Comparison of ENCODE assay signal across 8 cellular contexts in the genomic region with DNA sequence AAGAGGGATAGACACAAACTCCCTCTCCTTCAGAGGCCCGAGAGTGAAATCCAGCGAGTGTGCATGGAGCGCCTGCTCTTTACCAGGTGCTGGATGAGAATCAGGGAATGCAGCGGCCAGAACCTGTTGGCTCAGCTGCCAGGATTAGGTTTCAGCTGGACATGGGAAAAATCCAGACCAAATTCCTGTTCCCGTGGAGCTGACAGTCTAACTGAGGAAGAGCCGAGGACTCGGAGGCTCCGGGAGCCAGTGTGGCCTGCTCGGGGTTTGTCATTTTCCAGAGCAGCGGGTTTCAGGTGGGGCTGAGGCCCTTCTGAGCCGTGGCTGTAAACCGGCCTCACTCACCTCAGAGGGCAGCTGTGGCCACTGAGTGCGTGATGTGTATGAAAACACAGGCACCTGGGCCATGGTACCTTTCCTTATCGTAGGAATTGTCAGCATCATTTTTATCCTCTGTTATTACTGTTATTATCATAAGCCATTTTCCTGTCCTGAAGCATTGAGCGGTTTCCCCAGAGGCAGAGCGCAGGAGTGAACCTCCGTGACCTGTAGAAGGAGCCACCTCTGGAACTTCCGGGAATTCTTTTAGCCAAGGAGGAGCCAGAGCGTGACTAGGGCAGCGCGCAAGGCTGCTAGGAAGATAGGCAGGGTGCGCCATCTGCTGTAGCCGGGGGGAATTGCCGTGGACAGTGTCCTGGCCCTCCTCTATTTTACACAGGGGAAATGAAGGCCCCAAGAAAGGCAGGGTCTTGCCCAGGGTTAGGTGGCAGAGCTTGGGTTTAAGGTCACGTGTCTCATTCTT. TPM values are rescaled to one million over a fixed set of nuclear protein-coding genes. Genes with fewer than 3 reads are reported as not detected.
DNase-seq lines count a peak whose midpoint lies in the region; ATAC-seq, FAIRE-seq and TF ChIP-seq lines count a peak whose summit lies in the region.

No MANE protein-coding gene starts in this region.

- no peaks in the 10 kb centered on the region for H3K9me3 ChIP-seq in HepG2 (ENCODE audit: low read length)

- peak; percentile 95 for FAIRE-seq in HepG2 (lab: Jason Lieb, UNC)

- POLR2A ChIA-PET in activated CD4-positive, alpha-beta T cell treated with anti-CD3 and anti-CD28 coated beads, Interleukin-2, amount 10 ng/mL, durations not matched to agents 7 days and 5 days (lab: Charles Lee): interaction anchor here (0.7 kb wide), 1 partner anchor 8 kb away, joined by 5 read pairs; no protein-coding TSS in a partner anchor
- POLR2A ChIA-PET in HepG2 (lab: Yijun Ruan, JAX): interaction anchor here (0.7 to 1.7 kb wide), 9 partner anchors 11 to 225 kb away, joined by 3 to 8 read pairs (median 4); a partner anchor contains a TSS

- intact Hi-C loops in HepG2 (cut with micrococcal nuclease; ENCODE audit: unreplicated experiment): loop anchor here (1.0 to 5.0 kb wide), 5 partner anchors 33 to 217 kb away; a partner anchor contains a TSS

- peak; percentile 100 for TF ChIP-seq CTCF in HepG2 (CRISPR knock-in tag; IDR thresholded peaks at IDR 0.05)

- H3K4me3 Mint-ChIP-seq in activated CD4-positive, alpha-beta T cell treated with anti-CD3 and anti-CD28 coated beads, Interleukin-2, amount 10 ng/mL, durations not matched to agents 7 days and 5 days: peak overlapping the region; percentile 22

- peaks cover 10% of the 10 kb centered on the region for H3K36me3 Mint-ChIP-seq in activated CD4-positive, alpha-beta T cell treated with anti-CD3 and anti-CD28 coated beads, Interleukin-2, amount 10 ng/mL, durations not matched to agents 7 days and 5 days (ENCODE audit: low read depth)

- peaks cover 16% of the 10 kb centered on the region for H3K4me1 ChIP-seq in HepG2 (ENCODE audit: insufficient read depth, low read length)

- peak; percentile 77 to 78 for TF ChIP-seq POLR2A in HepG2 (IDR thresholded peaks at IDR 0.05; ENCODE audit: insufficient read depth in 1 of 2, low read depth in 2 of 2, low read length in 2 of 2)

- no peaks in the 10 kb centered on the region for H3K79me2 ChIP-seq in HepG2 (ENCODE audit: insufficient read depth, low read length)

- H3K27me3 ChIP-seq in HepG2 (ENCODE audit: control insufficient read depth in 1 of 2, insufficient read depth in 2 of 2, low read length in 2 of 2): no peaks in the 10 kb centered on the region; a peak in 1 of 5 replicates

- peak overlapping the region; percentile 69 for H2AFZ ChIP-seq in HepG2 (ENCODE audit: low read length)

- DNase-seq in A172 (ENCODE audit: low spot score): peak; percentile 89
- peak; percentile 86 for DNase-seq in NCI-H510A treated with DMSO at 0.1 percent for 48 hours (lab: John Stamatoyannopoulos, UW)
- peak; percentile 84 for DNase-seq in activated CD4-positive, alpha-beta T cell treated with anti-CD3 and anti-CD28 coated beads, Interleukin-2, amount 10 ng/mL, durations not matched to agents 7 days and 5 days
- peak; percentile 19 for DNase-seq in cortex of kidney (lab: John Stamatoyannopoulos, UW)
- peak; percentile 95 for DNase-seq in HepG2 (ENCODE audit: low spot score)
- peak; percentile 89 to 90 for DNase-seq in stimulated activated CD4-positive, alpha-beta T cell treated with anti-CD3 and anti-CD28 coated beads, Interleukin-2, amount 100 ng/mL, for 48 hours

- H3K4me2 ChIP-seq in HepG2 (ENCODE audit: low read depth, low read length): peak overlapping the region; percentile 88

- peaks cover 25% of the 10 kb centered on the region for H3K4me1 Mint-ChIP-seq in activated CD4-positive, alpha-beta T cell treated with anti-CD3 and anti-CD28 coated beads, Interleukin-2, amount 10 ng/mL, durations not matched to agents 7 days and 5 days

- H3K36me3 ChIP-seq in HepG2 (replicated peaks in 1 of 2; ENCODE audit: control insufficient read depth in 1 of 2, insufficient read depth in 2 of 2, low read length in 2 of 2): peaks cover 0 to 2% of the 10 kb centered on the region in 2 experiments; a peak in 2 of 5 replicates

- CTCF ChIA-PET in activated CD4-positive, alpha-beta T cell treated with anti-CD3 and anti-CD28 coated beads, Interleukin-2, amount 10 ng/mL, durations not matched to agents 7 days and 5 days (lab: Charles Lee): interaction anchor here (0.6 to 3.9 kb wide), 21 partner anchors 8 to 803 kb away, joined by 3 to 19 read pairs (median 3); a partner anchor contains a TSS
- CTCF ChIA-PET in HepG2 (lab: Yijun Ruan, JAX; ENCODE audit: low intra/inter-chr PET ratio, low total read pairs): interaction anchor here (0.8 to 2.1 kb wide), 8 partner anchors 34 to 493 kb away, joined by 3 to 24 read pairs (median 10); a partner anchor contains a TSS

- H3K4me3 ChIP-seq in HepG2 (replicated peaks in 1 of 3; ENCODE audit: insufficient read depth in 1 of 3, low read depth in 2 of 3, low read length in 3 of 3): peak overlapping the region; percentile 68 to 79 (median 74)

- H3K27ac Mint-ChIP-seq in activated CD4-positive, alpha-beta T cell treated with anti-CD3 and anti-CD28 coated beads, Interleukin-2, amount 10 ng/mL, durations not matched to agents 7 days and 5 days: peak overlapping the region; percentile 95

- in situ Hi-C loops in HepG2 (cut with HindIII; ENCODE audit: extremely low pct_ligation_motif_present, low pct_unique_long_range_greater_than_20kb): loop anchor here (5.0 kb wide), 2 partner anchors 132 to 392 kb away; a partner anchor contains a TSS

- no peaks in the 10 kb centered on the region for H3K9me3 Mint-ChIP-seq in activated CD4-positive, alpha-beta T cell treated with anti-CD3 and anti-CD28 coated beads, Interleukin-2, amount 10 ng/mL, durations not matched to agents 7 days and 5 days

- H3K27me3 Mint-ChIP-seq in activated CD4-positive, alpha-beta T cell treated with anti-CD3 and anti-CD28 coated beads, Interleukin-2, amount 10 ng/mL, durations not matched to agents 7 days and 5 days: no peaks in the 10 kb centered on the region

- BruUV-seq in HepG2 (replicated peaks; lab: Mats Ljungman, UMichigan): TSS peak; percentile 97

- WGBS in HepG2 (ENCODE audit: low lambda C conversion rate): 1% methylated on average over 25 of the region's 25 CpGs

- peak; percentile 99 for TF ChIP-seq RAD21 in HepG2 (CRISPR knock-in tag; IDR thresholded peaks at IDR 0.05)

- ATAC-seq in GM18517 (IDR thresholded peaks at IDR 0.05; ENCODE audit: unreplicated experiment) (peak; percentile 66), HG03378 (IDR thresholded peaks at IDR 0.05; ENCODE audit: unreplicated experiment) (peak; percentile 66), HepG2 (peak; percentile 97)

- peak; percentile 28 to 40; a peak in 2 of 4 replicates for TF ChIP-seq EP300 in HepG2 (IDR thresholded peaks at IDR 0.05; ENCODE audit: low read depth in 2 of 2, low read length in 2 of 2)
- peak; percentile 55; the same call in 1 of the 2 replicates for TF ChIP-seq EP300 in HepG2 (CRISPR knock-in tag; IDR thresholded peaks at IDR 0.05; ENCODE audit: borderline replicate concordance)

- peak overlapping the region; percentile 71 for H3K9ac ChIP-seq in HepG2 (ENCODE audit: insufficient read depth, low read depth, low read length)

- no peaks in the 10 kb centered on the region for H4K20me1 ChIP-seq in HepG2 (ENCODE audit: insufficient read depth, low read length)

- H3K27ac ChIP-seq in HepG2 (ENCODE audit: extremely low read length, insufficient read depth, low read length): peak overlapping the region; percentile 57

RNA-seq across cellular contexts. Expression of a gene that starts 27.3 kb away (rescaled TPM):
- total RNA-seq in A172 (2014; rRNA removed; shearing (Covaris generic)): 139 and 149 TPM in 2 replicates
- total RNA-seq in activated CD4-positive, alpha-beta T cell treated with anti-CD3 and anti-CD28 coated beads, Interleukin-2, amount 10 ng/mL, durations not matched to agents 7 days and 5 days: 1 to 10 TPM; 3.3 to 5.1 TPM
- 44.5 and 47.6 TPM in 2 replicates for total RNA-seq in HepG2 (2016; rRNA removed; fragmentation: Illumina TruSeq; extraction: Trizol)
- 153 and 165 TPM in 2 replicates for total RNA-seq in HepG2 (2016; cell fraction: cytosol; rRNA removed; fragmentation: Illumina TruSeq; extraction: Trizol; ENCODE audit: low read depth)
- 46.5 and 47.5 TPM in 2 replicates for total RNA-seq in HepG2 (2016; cell fraction: insoluble cytoplasmic fraction; rRNA removed; fragmentation: Illumina TruSeq; extraction: Trizol)
- total RNA-seq in HepG2 (2016; cell fraction: membrane; rRNA removed; fragmentation: Illumina TruSeq; extraction: Trizol): 152 and 172 TPM in 2 replicates
- 15.9 and 17.5 TPM in 2 replicates for total RNA-seq in HepG2 (2016; cell fraction: nucleus; rRNA removed; fragmentation: Illumina TruSeq; extraction: Trizol)
- 30.8 and 31.0 TPM in 2 replicates for polyA plus RNA-seq in HepG2 (2011; rRNA removed)
- polyA plus RNA-seq in HepG2 (2011; cell fraction: cytosol; rRNA removed): 38.5 and 44.2 TPM in 2 replicates
- polyA plus RNA-seq in HepG2 (2011; cell fraction: nucleus; rRNA removed): 16.9 and 18.1 TPM in 2 replicates
- polyA plus RNA-seq in HepG2 (2012): 31.8 and 34.8 TPM in 2 replicates
- 204 and 234 TPM in 2 replicates for polyA plus RNA-seq in HepG2 (2016; cell fraction: cytosol; fragmentation: Illumina TruSeq; extraction: Trizol; ENCODE audit: low read depth)
- polyA plus RNA-seq in HepG2 (2016; cell fraction: insoluble cytoplasmic fraction; fragmentation: Illumina TruSeq; extraction: Trizol; ENCODE audit: low read depth): 54.1 and 61.3 TPM in 2 replicates
- polyA plus RNA-seq in HepG2 (2016; cell fraction: membrane; fragmentation: Illumina TruSeq; extraction: Trizol; ENCODE audit: low read depth): 173 and 198 TPM in 2 replicates
- 31.1 and 35.7 TPM in 2 replicates for polyA plus RNA-seq in HepG2 (2016; cell fraction: nucleus; fragmentation: Illumina TruSeq; extraction: Trizol; ENCODE audit: insufficient read depth, low read depth)
- polyA minus RNA-seq in HepG2 (2011; rRNA and poly(A)+ RNA removed; ENCODE audit: low replicate concordance): 5.9 and 22.6 TPM in 2 replicates
- polyA minus RNA-seq in HepG2 (2011; cell fraction: cytosol; rRNA and poly(A)+ RNA removed): 13.4 and 14.9 TPM in 2 replicates
- 9.3 and 9.9 TPM in 2 replicates for polyA minus RNA-seq in HepG2 (2011; cell fraction: nucleus; rRNA and poly(A)+ RNA removed)

RNA-seq across cellular contexts. Expression of a gene that starts 41.8 kb away (rescaled TPM):
- 5.3 and 8.0 TPM in 2 replicates for total RNA-seq in A172 (2014; rRNA removed; shearing (Covaris generic))
- total RNA-seq in activated CD4-positive, alpha-beta T cell treated with anti-CD3 and anti-CD28 coated beads, Interleukin-2, amount 10 ng/mL, durations not matched to agents 7 days and 5 days: 100 to 1,000 TPM; 103 to 107 TPM
- 2.5 and 2.7 TPM in 2 replicates for total RNA-seq in HepG2 (2016; rRNA removed; fragmentation: Illumina TruSeq; extraction: Trizol)
- 1.3 and 2.8 TPM in 2 replicates for total RNA-seq in HepG2 (2016; cell fraction: cytosol; rRNA removed; fragmentation: Illumina TruSeq; extraction: Trizol; ENCODE audit: low read depth)
- total RNA-seq in HepG2 (2016; cell fraction: insoluble cytoplasmic fraction; rRNA removed; fragmentation: Illumina TruSeq; extraction: Trizol): 2.0 and 2.9 TPM in 2 replicates
- 1.9 and 2.5 TPM in 2 replicates for total RNA-seq in HepG2 (2016; cell fraction: membrane; rRNA removed; fragmentation: Illumina TruSeq; extraction: Trizol)
- 1.4 and 1.6 TPM in 2 replicates for total RNA-seq in HepG2 (2016; cell fraction: nucleus; rRNA removed; fragmentation: Illumina TruSeq; extraction: Trizol)
- polyA plus RNA-seq in HepG2 (2011; rRNA removed): 9.8 and 11.3 TPM in 2 replicates
- 9.6 and 12.4 TPM in 2 replicates for polyA plus RNA-seq in HepG2 (2011; cell fraction: cytosol; rRNA removed)
- 13.3 and 16.8 TPM in 2 replicates for polyA plus RNA-seq in HepG2 (2011; cell fraction: nucleus; rRNA removed)
- 5.1 and 6.0 TPM in 2 replicates for polyA plus RNA-seq in HepG2 (2012)
- 2.7 and 3.0 TPM in 2 replicates for polyA plus RNA-seq in HepG2 (2016; cell fraction: cytosol; fragmentation: Illumina TruSeq; extraction: Trizol; ENCODE audit: low read depth)
- polyA plus RNA-seq in HepG2 (2016; cell fraction: insoluble cytoplasmic fraction; fragmentation: Illumina TruSeq; extraction: Trizol; ENCODE audit: low read depth): 4.0 and 4.3 TPM in 2 replicates
- polyA plus RNA-seq in HepG2 (2016; cell fraction: membrane; fragmentation: Illumina TruSeq; extraction: Trizol; ENCODE audit: low read depth): 3.2 TPM in 2 replicates
- polyA plus RNA-seq in HepG2 (2016; cell fraction: nucleus; fragmentation: Illumina TruSeq; extraction: Trizol; ENCODE audit: insufficient read depth, low read depth): 4.3 and 4.8 TPM in 2 replicates
- polyA minus RNA-seq in HepG2 (2011; rRNA and poly(A)+ RNA removed; ENCODE audit: low replicate concordance): 7.0 and 23.8 TPM in 2 replicates
- polyA minus RNA-seq in HepG2 (2011; cell fraction: cytosol; rRNA and poly(A)+ RNA removed): 2.5 and 2.9 TPM in 2 replicates
- polyA minus RNA-seq in HepG2 (2011; cell fraction: nucleus; rRNA and poly(A)+ RNA removed): 2.5 and 2.8 TPM in 2 replicates

Comparison
In these comparisons a context has a peak if more than half of its experiments do, and no peak if none do; other contexts are left out.
1. Peak in every context shown above with its lines: DNase-seq, ATAC-seq, H3K4me3 ChIP-seq and H3K27ac ChIP-seq.
2. DNase-seq: peak in every context shown above with its lines; median percentile 95 in HepG2; 90 in stimulated activated CD4-positive, alpha-beta T cell treated with anti-CD3 and anti-CD28 coated beads, Interleukin-2, amount 100 ng/mL, for 48 hours; 89 in A172; 86 in NCI-H510A treated with DMSO at 0.1 percent for 48 hours; 84 in activated CD4-positive, alpha-beta T cell treated with anti-CD3 and anti-CD28 coated beads, Interleukin-2, amount 10 ng/mL, durations not matched to agents 7 days and 5 days; 19 in cortex of kidney.
3. RNA of a gene that starts 41.8 kb away (total RNA-seq): 103 to 107 TPM in activated CD4-positive, alpha-beta T cell treated with anti-CD3 and anti-CD28 coated beads, Interleukin-2, amount 10 ng/mL, durations not matched to agents 7 days and 5 days; 5.3 to 8.0 TPM in A172 and 1.3 to 2.9 TPM in HepG2; every median in the first group is over 10 times any median in the second.